In genomic region chr7:74056096-74056915, GRCh38 we compare ENCODE assay signal across 27 cellular contexts. TPM values are rescaled to one million over a fixed set of nuclear protein-coding genes. Genes with fewer than 3 reads are reported as not detected.
A peak's percentile ranks its signal among the peaks of the same experiment; 100 is the strongest.
DNase-seq lines count a peak whose midpoint lies in the region; ATAC-seq and TF ChIP-seq lines count a peak whose summit lies in the region.
"Had no signal": no experiment of that assay in that cellular context is flagged by ENCODE, and none has a peak within 500 bp of the region (broad histone marks: within the 10 kb centered on the region; RNA-seq: fewer than 3 reads in every experiment).

No MANE protein-coding gene starts in this region.

- H3K36me3 Mint-ChIP-seq in H9 (ENCODE audit: insufficient read depth in 1 of 3, low read depth in 3 of 3) = no peaks in the 10 kb centered on the region
- H3K36me3 Mint-ChIP-seq in T-helper 2 cell treated with Interferon-gamma antibody and Interleukin-4, amounts not matched to agents 5 μg/mL and 100 μg/mL, for 36 hours (ENCODE audit: low read depth) = no peaks in the 10 kb centered on the region
- H3K36me3 Mint-ChIP-seq: CD14-positive monocyte; CD8-positive, alpha-beta memory T cell had no signal

- no CpG with 5 or more reads among the region's 26 CpGs for WGBS in H9 (ENCODE audit: extremely low coverage, insufficient read length, low lambda C conversion rate)
- WGBS in neuronal stem cell (ENCODE audit: extremely low coverage in 2 of 2, insufficient read length in 2 of 2, insufficient replicate concordance in 1 of 2), 2 donors = no CpG with 5 or more reads among the region's 26 CpGs
- 41 to 43% methylated on average over 25 to 26 of the region's 26 CpGs for WGBS in aorta, 2 donors

- H3K4me2 ChIP-seq in H9 (ENCODE audit: insufficient read depth, insufficient read length, low read length) (no peak overlapping the region), neuronal stem cell (ENCODE audit: insufficient read depth, low read length, poor library complexity, severe bottlenecking) (no peak overlapping the region)
- H3K4me2 ChIP-seq: SK-N-SH had no signal

- no peak for DNase-seq in H9
- DNase-seq in coronary artery (ENCODE audit: low spot score) = no peak
- DNase-seq in neuronal stem cell (ENCODE audit: low spot score) = no peak
- DNase-seq in aorta = peak; percentile 45 to 70
- no peak for DNase-seq in T-helper 2 cell treated with Interferon-gamma antibody and Interleukin-4, amounts not matched to agents 5 μg/mL and 100 μg/mL, for 36 hours (ENCODE audit: low spot score)
- DNase-seq in NCI-H2107 treated with DMSO at 0.1 percent for 48 hours (lab: John Stamatoyannopoulos, UW; ENCODE audit: unreplicated experiment) = no peak
- DNase-seq: BE2C; CD8-positive, alpha-beta memory T cell; DMS79 treated with DMSO at 0.1 percent for 48 hours; GF-D8; GM23248; HCEC 1CT; KBM-7; MV-4-11; NCI-H1105; NCI-H1436 treated with DMSO at 0.1 percent for 48 hours; NCI-H187 treated with DMSO at 0.1 percent for 48 hours; NCI-H446; NCI-H524 treated with DMSO at 0.1 percent for 48 hours; NCI-H774; PC-3; SK-N-SH; SW 1271 had no signal

- H3K23ac ChIP-seq in H9 (ENCODE audit: insufficient read length, low read depth, low read length) (no peak overlapping the region), neuronal stem cell (ENCODE audit: low read depth, low read length, poor library complexity) (no peak overlapping the region)

- peak overlapping the region; percentile 91; the same call in 1 of the 2 replicates for H2BK15ac ChIP-seq in H9 (ENCODE audit: low read depth, low read length)
- no peak overlapping the region for H2BK15ac ChIP-seq in neuronal stem cell (ENCODE audit: low read length)

- H2BK20ac ChIP-seq in H9 (ENCODE audit: low read depth, low read length, poor library complexity, severe bottlenecking) = no peak overlapping the region

- H2BK12ac ChIP-seq in H9 (ENCODE audit: insufficient read length, low read depth, low read length) (no peak overlapping the region), neuronal stem cell (ENCODE audit: low read length) (no peak overlapping the region)

- peaks cover 11 to 22% of the 10 kb centered on the region in 2 experiments for H3K4me1 Mint-ChIP-seq in H9
- H3K4me1 Mint-ChIP-seq in T-helper 2 cell treated with Interferon-gamma antibody and Interleukin-4, amounts not matched to agents 5 μg/mL and 100 μg/mL, for 36 hours (ENCODE audit: low read depth) = no peaks in the 10 kb centered on the region

- peak overlapping the region; percentile 40 for H3K18ac ChIP-seq in H9 (ENCODE audit: insufficient read length, low read depth, low read length)
- peak overlapping the region; percentile 28 for H3K18ac ChIP-seq in neuronal stem cell (ENCODE audit: low read length)

- intact Hi-C loops in aorta (cut with DNase I) = no loop called here

- H4K91ac ChIP-seq in H9 (ENCODE audit: insufficient read length, low read depth, low read length) = no peak overlapping the region
- no peak overlapping the region for H4K91ac ChIP-seq in neuronal stem cell (ENCODE audit: low read depth, low read length, poor library complexity)

- H3K27me3 Mint-ChIP-seq in H9 (ENCODE audit: low read depth) = peaks cover 10% of the 10 kb centered on the region
- peaks cover 8% of the 10 kb centered on the region for H3K27me3 Mint-ChIP-seq in T-helper 2 cell treated with Interferon-gamma antibody and Interleukin-4, amounts not matched to agents 5 μg/mL and 100 μg/mL, for 36 hours (ENCODE audit: low read depth)

- ATAC-seq in aorta (ENCODE audit: low FRiP score) = no peak
- no peak for ATAC-seq in GM18909 (IDR thresholded peaks at IDR 0.05; ENCODE audit: poor library complexity, unreplicated experiment)
- ATAC-seq: PC-3 had no signal

- no peak overlapping the region for H3K4me3 ChIP-seq in coronary artery
- H3K4me3 ChIP-seq in neuronal stem cell (ENCODE audit: low read length in 2 of 2) = no peak overlapping the region
- H3K4me3 ChIP-seq in aorta (ENCODE audit: low read length in 2 of 2) = no peak overlapping the region
- H3K4me3 ChIP-seq: GM23248 had no signal

- peaks cover 2% of the 10 kb centered on the region; the same call in 1 of the 2 replicates for H3K4me1 ChIP-seq in H9 (ENCODE audit: insufficient read depth, low read length)
- peaks cover 0 to 3% of the 10 kb centered on the region in 2 donors for H3K4me1 ChIP-seq in neuronal stem cell (ENCODE audit: control insufficient read depth in 2 of 2, insufficient read depth in 1 of 2, low read depth in 1 of 2, low read length in 2 of 2)
- H3K4me1 ChIP-seq in aorta (ENCODE audit: control insufficient read depth in 1 of 2, insufficient read depth in 2 of 2, low read length in 2 of 2) = no peaks in the 10 kb centered on the region

- H3K27ac ChIP-seq in H9 (ENCODE audit: insufficient read length, low read depth, low read length) (no peak overlapping the region), coronary artery (peak overlapping the region; percentile 37 to 72), neuronal stem cell (replicated peaks; ENCODE audit: low read length) (no peak overlapping the region), aorta (ENCODE audit: low read depth in 1 of 2, low read length in 2 of 2) (no peak overlapping the region)
- H3K27ac ChIP-seq: GM23248, HL-60 had no signal

- H4K20me1 ChIP-seq in H9 (ENCODE audit: control insufficient read depth, insufficient read depth, insufficient read length) = no peaks in the 10 kb centered on the region

- H3K9me3 Mint-ChIP-seq in H9 = no peaks in the 10 kb centered on the region
- H3K9me3 Mint-ChIP-seq in T-helper 2 cell treated with Interferon-gamma antibody and Interleukin-4, amounts not matched to agents 5 μg/mL and 100 μg/mL, for 36 hours = no peaks in the 10 kb centered on the region
- H3K9me3 Mint-ChIP-seq: CD8-positive, alpha-beta memory T cell had no signal

- no peak overlapping the region for H2BK120ac ChIP-seq in H9 (ENCODE audit: low read depth, low read length, poor library complexity, severe bottlenecking)
- H2BK120ac ChIP-seq in neuronal stem cell (ENCODE audit: low read depth, low read length) = no peak overlapping the region

- no peak overlapping the region for H2AK5ac ChIP-seq in H9 (ENCODE audit: insufficient read length, low read length)
- H2AK5ac ChIP-seq in neuronal stem cell (ENCODE audit: low read depth, low read length) = peak overlapping the region; percentile 75

- H3K56ac ChIP-seq in H9 (ENCODE audit: insufficient read length, low read depth, low read length) = no peak overlapping the region

- H2AFZ ChIP-seq in H9 (ENCODE audit: low read length) (no peak overlapping the region), neuronal stem cell (ENCODE audit: low read length) (peak overlapping the region; percentile 59)
- H2AFZ ChIP-seq: GM23248 had no signal

- no peak overlapping the region for H3T11ph ChIP-seq in H9 (ENCODE audit: low read length)

- TF ChIP-seq CTCF in H9 (conservative IDR thresholded peaks at IDR 0.05) = no peak
- TF ChIP-seq CTCF in coronary artery (IDR thresholded peaks at IDR 0.05) = no peak

- peak overlapping the region in 2 of 3 experiments; percentile 54 to 64; a peak in 2 of 7 replicates for H3K27ac Mint-ChIP-seq in H9
- no peak overlapping the region for H3K27ac Mint-ChIP-seq in T-helper 2 cell treated with Interferon-gamma antibody and Interleukin-4, amounts not matched to agents 5 μg/mL and 100 μg/mL, for 36 hours
- H3K27ac Mint-ChIP-seq: CD14-positive monocyte; CD8-positive, alpha-beta memory T cell had no signal

- H2BK5ac ChIP-seq in H9 (ENCODE audit: insufficient read length, low read length) = no peak overlapping the region
- H2BK5ac ChIP-seq in neuronal stem cell (ENCODE audit: low read length) = no peak overlapping the region

- no peak overlapping the region for H4K5ac ChIP-seq in H9 (ENCODE audit: insufficient read length, low read depth, low read length)

- H3K14ac ChIP-seq in H9 (ENCODE audit: insufficient read depth, low read length) = no peak overlapping the region; the same call in 1 of the 2 replicates
- peak overlapping the region; percentile 6 for H3K14ac ChIP-seq in neuronal stem cell (ENCODE audit: low read length)

- H3K79me1 ChIP-seq in H9 (ENCODE audit: insufficient read depth, low read depth, low read length, poor library complexity, severe bottlenecking) (no peaks in the 10 kb centered on the region), neuronal stem cell (ENCODE audit: low read depth, low read length) (no peaks in the 10 kb centered on the region)

- no peaks in the 10 kb centered on the region for H3K9me3 ChIP-seq in H9 (ENCODE audit: control insufficient read depth, low read depth, low read length)
- no peaks in the 10 kb centered on the region for H3K9me3 ChIP-seq in neuronal stem cell (replicated peaks in 1 of 2; ENCODE audit: control insufficient read depth in 2 of 2, insufficient read depth in 1 of 2, low read depth in 1 of 2, low read length in 2 of 2)
- no peaks in the 10 kb centered on the region for H3K9me3 ChIP-seq in aorta (ENCODE audit: control insufficient read depth, low read length)
- H3K9me3 ChIP-seq: BE2C, SK-N-SH had no signal

- no peaks in the 10 kb centered on the region for H3K36me3 ChIP-seq in neuronal stem cell (replicated peaks in 1 of 2; ENCODE audit: control insufficient read depth in 2 of 2, insufficient read depth in 2 of 2, low read length in 2 of 2)
- peaks cover 9 to 22% of the 10 kb centered on the region in 2 donors for H3K36me3 ChIP-seq in aorta (ENCODE audit: control insufficient read depth in 1 of 2, insufficient read depth in 2 of 2, low read length in 1 of 2)
- H3K36me3 ChIP-seq: BE2C had no signal

- H3K27me3 ChIP-seq in H9 (ENCODE audit: insufficient read depth, low read length) = no peaks in the 10 kb centered on the region
- peaks cover 0 to 4% (median 0%) of the 10 kb centered on the region in 3 experiments for H3K27me3 ChIP-seq in neuronal stem cell (ENCODE audit: control insufficient read depth in 3 of 3, insufficient read depth in 3 of 3, low read depth in 1 of 3, low read length in 3 of 3)
- H3K27me3 ChIP-seq in aorta (ENCODE audit: control insufficient read depth in 1 of 2, insufficient read depth in 2 of 2, low read length in 1 of 2) = no peaks in the 10 kb centered on the region
- H3K27me3 ChIP-seq: BE2C had no signal

- H3K4ac ChIP-seq in H9 (ENCODE audit: low read depth, low read length) (no peak overlapping the region), neuronal stem cell (ENCODE audit: low read length) (no peak overlapping the region)

- H3K79me2 ChIP-seq in H9 (ENCODE audit: insufficient read depth, low read length) = no peaks in the 10 kb centered on the region

- H3K9ac ChIP-seq in H9 (ENCODE audit: extremely low read depth, insufficient read length, low read length) (no peak overlapping the region), neuronal stem cell (ENCODE audit: low read depth, low read length, poor library complexity) (no peak overlapping the region)
- H3K9ac ChIP-seq: GM23248, SK-N-SH had no signal

- no peak overlapping the region for H4K8ac ChIP-seq in H9 (replicated peaks; ENCODE audit: insufficient read length, low read depth, low read length)
- H4K8ac ChIP-seq in neuronal stem cell (ENCODE audit: low read depth, low read length) = no peak overlapping the region

- H3K4me3 Mint-ChIP-seq in H9 = no peak overlapping the region
- H3K4me3 Mint-ChIP-seq in T-helper 2 cell treated with Interferon-gamma antibody and Interleukin-4, amounts not matched to agents 5 μg/mL and 100 μg/mL, for 36 hours = no peak overlapping the region
- H3K4me3 Mint-ChIP-seq: CD14-positive monocyte; CD8-positive, alpha-beta memory T cell had no signal

- H3K23me2 ChIP-seq in H9 (ENCODE audit: insufficient read length, low read depth, low read length, poor library complexity, severe bottlenecking) = no peaks in the 10 kb centered on the region

RNA-seq across cellular contexts. Expression of gene LIMK1, which starts 27.3 kb away (rescaled TPM):
- 63.0 and 63.8 TPM in 2 replicates for total RNA-seq in H9 (2021)
- 62.3 TPM for polyA plus RNA-seq in neuronal stem cell (2013, experiment 1 of 2)
- 60.7 TPM for polyA plus RNA-seq in neuronal stem cell (2013, experiment 2 of 2)
- total RNA-seq in aorta = 10 to 100 TPM; 14.7 to 18.9 TPM
- 1 to 10 TPM; 6.1 to 8.4 TPM for polyA plus RNA-seq in aorta

RNA-seq across cellular contexts. Expression of gene ELN, which starts 28.3 kb away (rescaled TPM):
- total RNA-seq in H9 (2021) (0.37 and 0.55 TPM in 2 replicates), aorta (100 to 1,000 TPM; 556 to 836 TPM)
- polyA plus RNA-seq in neuronal stem cell (2013, experiment 1 of 2) = 2.9 TPM
- 3.1 TPM for polyA plus RNA-seq in neuronal stem cell (2013, experiment 2 of 2)
- 1,000 to 10,000 TPM in 1 of 2 donors, 100 to 1,000 TPM in 1; 262 to 1,097 TPM for polyA plus RNA-seq in aorta
- total RNA-seq: CD8-positive, alpha-beta memory T cell; MCF 10A had no signal
- polyA plus RNA-seq: CD14-positive monocyte; CD8-positive, alpha-beta memory T cell had no signal

Comparison
In these comparisons a context has a peak if more than half of its experiments do, and no peak if none do; other contexts are left out.
1. DNase-seq: peak in aorta (2 of 2); none in H9 (single experiment), coronary artery (single experiment), neuronal stem cell (single experiment), T-helper 2 cell treated with Interferon-gamma antibody and Interleukin-4, amounts not matched to agents 5 μg/mL and 100 μg/mL, for 36 hours (single experiment) and NCI-H2107 treated with DMSO at 0.1 percent for 48 hours (single experiment).
2. H3K27ac ChIP-seq: peak in coronary artery (2 of 2); none in H9 (single experiment), neuronal stem cell (single experiment) and aorta (0 of 2).
3. RNA of gene ELN, which starts 28.3 kb away (total RNA-seq): 556 to 836 TPM in aorta; 0.37 to 0.55 TPM in H9; every median in the first group is over 100 times any median in the second.